Comparison of ENCODE assay signal across 9 cellular contexts in the genomic region with DNA sequence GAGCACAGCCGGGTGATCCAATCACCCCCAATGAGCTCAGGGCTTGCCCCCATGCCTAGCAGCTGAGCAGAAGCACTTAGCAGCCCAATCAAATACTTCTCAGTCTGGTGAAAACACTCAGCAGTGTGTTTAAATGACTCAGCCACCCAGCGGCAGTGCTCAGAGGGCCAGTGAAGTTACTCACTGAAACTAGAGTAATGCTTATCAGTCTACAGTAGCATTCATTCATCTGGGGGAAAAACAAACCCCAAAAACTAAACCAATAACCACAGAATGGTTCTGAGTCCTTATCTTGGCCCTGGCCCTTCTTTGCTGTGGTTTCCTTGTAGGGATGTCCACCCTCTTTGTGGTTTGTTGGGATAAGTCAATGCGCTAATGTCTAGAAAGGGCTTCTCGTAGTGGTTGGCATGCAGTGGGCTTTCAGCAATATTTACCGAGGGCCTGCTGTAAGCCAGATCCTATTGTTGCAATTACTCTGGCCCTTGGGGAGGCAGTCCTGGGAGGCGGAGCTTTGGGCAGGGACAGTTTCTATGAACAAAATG. TPM values are rescaled to one million over a fixed set of nuclear protein-coding genes. Genes with fewer than 3 reads are reported as not detected.
A peak's percentile ranks its signal among the peaks of the same experiment; 100 is the strongest.
DNase-seq lines count a peak whose midpoint lies in the region; ATAC-seq and TF ChIP-seq lines count a peak whose summit lies in the region.
"Had no signal": no experiment of that assay in that cellular context is flagged by ENCODE, and none has a peak within 500 bp of the region (broad histone marks: within the 10 kb centered on the region; RNA-seq: fewer than 3 reads in every experiment).

No MANE protein-coding gene starts in this region.

- in situ Hi-C loops in mammary epithelial cell (cut with MboI; ENCODE audit: low sequenced_read_pairs in 2 of 2) (no loop called here), G401 (cut with HindIII; ENCODE audit: low sequenced_read_pairs) (no loop called here)

- H3K4me2 ChIP-seq in mammary epithelial cell (ENCODE audit: insufficient read depth, low read depth, low read length), result no peak overlapping the region

- no peaks in the 10 kb centered on the region for H3K36me3 ChIP-seq in mammary epithelial cell (ENCODE audit: insufficient read depth, low read length)

- no peak overlapping the region for H2AFZ ChIP-seq in mammary epithelial cell (ENCODE audit: low read depth, low read length)

- DNase-seq in activated CD4-positive, alpha-beta T cell treated with anti-CD3 and anti-CD28 coated beads for 48 hours, result peak; percentile 72
- DNase-seq in activated CD4-positive, alpha-beta T cell treated with anti-CD3 and anti-CD28 coated beads for 4 hours, result no peak
- DNase-seq in HUDEP-2 (lab: John Stamatoyannopoulos, UW; ENCODE audit: unreplicated experiment in 76 of 76) (peak in 41 of 76 experiments; percentile 4 to 72 (median 35)), mammary epithelial cell (peak; percentile 83), G401 (ENCODE audit: low spot score) (no peak), head of caudate nucleus (no peak), superior temporal gyrus (ENCODE audit: extremely low spot score) (no peak)
- DNase-seq: activated naive CD8-positive, alpha-beta T cell treated with anti-CD3 and anti-CD28 coated beads, Interleukin-2, amount 10 ng/mL, durations not matched to agents 7 days and 5 days had no signal

- no peaks in the 10 kb centered on the region for H3K4me1 ChIP-seq in mammary epithelial cell (ENCODE audit: insufficient read depth, low read length)

- no peak overlapping the region for H3K4me3 ChIP-seq in mammary epithelial cell (replicated peaks in 1 of 3; ENCODE audit: insufficient read depth in 1 of 3, low read depth in 2 of 3, low read length in 3 of 3)

- dilution Hi-C loops in mammary epithelial cell (cut with HindIII; ENCODE audit: low sequenced_read_pairs), result loop anchor here (25.0 kb wide), 1 partner anchor 417 kb away; no protein-coding TSS in a partner anchor

- intact Hi-C loops in mammary epithelial cell (cut with micrococcal nuclease), result no loop called here
- intact Hi-C loops in head of caudate nucleus (cut with DNase I), result no loop called here

- no TSS peak for BruUV-seq in mammary epithelial cell (replicated peaks; lab: Mats Ljungman, UMichigan)

- H3K9me3 ChIP-seq in mammary epithelial cell (replicated peaks; ENCODE audit: insufficient read depth, low read length), result no peaks in the 10 kb centered on the region

- H3K9ac ChIP-seq in mammary epithelial cell (ENCODE audit: insufficient read depth, low read length), result no peak overlapping the region

- ATAC-seq in GM21737 (IDR thresholded peaks at IDR 0.05; ENCODE audit: unreplicated experiment), result peak; percentile 82

- no peak for TF ChIP-seq CTCF in mammary epithelial cell (conservative IDR thresholded peaks at IDR 0.05 in 1 of 2, IDR thresholded peaks at IDR 0.05 in 1 of 2; ENCODE audit: extremely low read depth in 1 of 2, insufficient read depth in 1 of 2, low read depth in 1 of 2, low read length in 2 of 2)

- no peaks in the 10 kb centered on the region for H3K79me2 ChIP-seq in mammary epithelial cell (ENCODE audit: insufficient read depth, low read length)

- no peaks in the 10 kb centered on the region for H4K20me1 ChIP-seq in mammary epithelial cell (ENCODE audit: insufficient read depth, low read length)

- H3K27me3 ChIP-seq in mammary epithelial cell (ENCODE audit: insufficient read depth, low read length), result peaks cover 3% of the 10 kb centered on the region

- CTCF ChIA-PET in mammary epithelial cell (lab: Charles Lee; ENCODE audit: low non-redundant PET), result no interaction called here

- no peak overlapping the region for H3K27ac ChIP-seq in mammary epithelial cell (ENCODE audit: insufficient read depth, low read depth, low read length)

- WGBS in mammary epithelial cell (ENCODE audit: low coverage, missing lambda C conversion rate), result 83% methylated on average over 6 of the region's 6 CpGs

RNA-seq across cellular contexts. Expression of gene LHX2, which starts 43.2 kb away (rescaled TPM):
- not detected for total RNA-seq in mammary epithelial cell
- 0.02 TPM for polyA plus RNA-seq in mammary epithelial cell
- not detected for polyA minus RNA-seq in mammary epithelial cell
- 31.6 and 36.9 TPM in 2 replicates for total RNA-seq in G401 (2014; rRNA removed; shearing (Covaris generic))
- total RNA-seq: activated naive CD8-positive, alpha-beta T cell treated with anti-CD3 and anti-CD28 coated beads, Interleukin-2, amount 10 ng/mL, durations not matched to agents 7 days and 5 days had no signal

Comparison
In these comparisons a context has a peak if more than half of its experiments do, and no peak if none do; other contexts are left out.
1. DNase-seq: peak in activated CD4-positive, alpha-beta T cell treated with anti-CD3 and anti-CD28 coated beads for 48 hours (single experiment), HUDEP-2 (41 of 76) and mammary epithelial cell (single experiment); none in activated CD4-positive, alpha-beta T cell treated with anti-CD3 and anti-CD28 coated beads for 4 hours (0 of 2), G401 (single experiment), head of caudate nucleus (0 of 42) and superior temporal gyrus (single experiment).
2. RNA of gene LHX2, which starts 43.2 kb away (total RNA-seq): 31.6 to 36.9 TPM in G401; not detected in mammary epithelial cell; every median in the first group is over 10 times any median in the second.